In genomic region chr4:48223633-48224295, GRCh38 we compare ENCODE assay signal across 19 cellular contexts. TPM values are rescaled to one million over a fixed set of nuclear protein-coding genes. Genes with fewer than 3 reads are reported as not detected.
A peak's percentile ranks its signal among the peaks of the same experiment; 100 is the strongest.
DNase-seq lines count a peak whose midpoint lies in the region; ATAC-seq, FAIRE-seq and TF ChIP-seq lines count a peak whose summit lies in the region.
"Had no signal": no experiment of that assay in that cellular context is flagged by ENCODE, and none has a peak within 500 bp of the region (broad histone marks: within the 10 kb centered on the region; RNA-seq: fewer than 3 reads in every experiment).

No MANE protein-coding gene starts in this region.

- H3K27me3 ChIP-seq in left ventricle myocardium inferior (ENCODE audit: low read depth), result no peaks in the 10 kb centered on the region
- H3K27me3 ChIP-seq: brain microvascular endothelial cell, dorsolateral prefrontal cortex had no signal

- no peak for TF ChIP-seq POLR2A in lower leg skin (IDR thresholded peaks at IDR 0.05)

- TF ChIP-seq CTCF in foreskin fibroblast (IDR thresholded peaks at IDR 0.05; ENCODE audit: low read depth, low read length) (no peak), lower leg skin (IDR thresholded peaks at IDR 0.05) (no peak), left ventricle myocardium inferior (IDR thresholded peaks at IDR 0.05; ENCODE audit: borderline replicate concordance) (no peak)

- no peaks in the 10 kb centered on the region for H3K9me3 ChIP-seq in left ventricle myocardium inferior (replicated peaks)

- H3K4me3 ChIP-seq in foreskin fibroblast (ENCODE audit: low read depth in 1 of 2, low read length in 2 of 2), result no peak overlapping the region
- H3K4me3 ChIP-seq in lower leg skin (ENCODE audit: low read depth, poor library complexity, severe bottlenecking), result no peak overlapping the region
- H3K4me3 ChIP-seq in left ventricle myocardium inferior, result no peak overlapping the region
- H3K4me3 ChIP-seq: dorsolateral prefrontal cortex had no signal

- DNase-seq in ACHN (peak; percentile 51), HTR-8/SVneo (ENCODE audit: insufficient read length, low spot score) (peak; percentile 14), amniotic epithelial cell (ENCODE audit: low read depth) (peak; percentile 25), foreskin fibroblast (peak; percentile 64 to 79), lower leg skin (ENCODE audit: low spot score in 2 of 2) (no peak), left ventricle myocardium inferior (no peak)
- DNase-seq: activated CD4-positive, alpha-beta T cell treated with anti-CD3 and anti-CD28 coated beads, Interleukin-2, amount 50 U/mL, for 1 hour; activated T-cell treated with anti-CD3 and anti-CD28 coated beads, Interleukin-2, amount 50 U/mL, for 1 hour; brain microvascular endothelial cell; CD4-positive, CD25-positive, alpha-beta regulatory T cell; DMS79 treated with DMSO at 0.1 percent for 48 hours; dorsolateral prefrontal cortex; hypothalamus; left colon; stimulated activated CD4-positive, alpha-beta T cell treated with anti-CD3 and anti-CD28 coated beads, Interleukin-2, amount 100 ng/mL, for 48 hours had no signal

- 47 to 50% methylated on average over 3 of the region's 3 CpGs for WGBS in lower leg skin, 2 donors

- no peaks in the 10 kb centered on the region for H3K4me1 ChIP-seq in left ventricle myocardium inferior

- no peaks in the 10 kb centered on the region for H3K36me3 ChIP-seq in left ventricle myocardium inferior
- H3K36me3 ChIP-seq: brain microvascular endothelial cell had no signal

- intact Hi-C loops in lower leg skin (cut with DNase I; ENCODE audit: low total_unique reads) (no loop called here), left ventricle myocardium inferior (cut with micrococcal nuclease) (no loop called here)

- no peak for ATAC-seq in GM21576 (IDR thresholded peaks at IDR 0.05; ENCODE audit: unreplicated experiment)
- no peak for ATAC-seq in HG03135 (IDR thresholded peaks at IDR 0.05; ENCODE audit: unreplicated experiment)
- ATAC-seq: activated naive CD4-positive, alpha-beta T cell treated with anti-CD3 and anti-CD28 coated beads, Interleukin-2, amount 50 U/mL, for 72 hours; HepG2; left colon had no signal

- no peak overlapping the region for H3K27ac ChIP-seq in left ventricle myocardium inferior (replicated peaks)
- H3K27ac ChIP-seq: brain microvascular endothelial cell, dorsolateral prefrontal cortex had no signal

- in situ Hi-C loops in ACHN (cut with HindIII; ENCODE audit: low pct_ligation_motif_present, low pct_unique_long_range_greater_than_20kb, low sequenced_read_pairs), result no loop called here

- no peak for FAIRE-seq in HTR-8/SVneo (lab: Jason Lieb, UNC)
- FAIRE-seq: HepG2 had no signal

RNA-seq across cellular contexts. Expression of gene TEC, which starts 45.9 kb away (rescaled TPM):
- total RNA-seq in lower leg skin (10 to 100 TPM in 2 of 4 donors, 1 to 10 TPM in 2; 6.8 to 10.5 (median 8.8) TPM), left ventricle myocardium inferior (1.9 TPM)

Comparison
In these comparisons a context has a peak if more than half of its experiments do, and no peak if none do; other contexts are left out.
1. DNase-seq: peak in ACHN (single experiment), HTR-8/SVneo (single experiment), amniotic epithelial cell (single experiment) and foreskin fibroblast (2 of 2); none in lower leg skin (0 of 2) and left ventricle myocardium inferior (single experiment).